ENCODE assay signal across 31 cellular contexts in the genomic region with DNA sequence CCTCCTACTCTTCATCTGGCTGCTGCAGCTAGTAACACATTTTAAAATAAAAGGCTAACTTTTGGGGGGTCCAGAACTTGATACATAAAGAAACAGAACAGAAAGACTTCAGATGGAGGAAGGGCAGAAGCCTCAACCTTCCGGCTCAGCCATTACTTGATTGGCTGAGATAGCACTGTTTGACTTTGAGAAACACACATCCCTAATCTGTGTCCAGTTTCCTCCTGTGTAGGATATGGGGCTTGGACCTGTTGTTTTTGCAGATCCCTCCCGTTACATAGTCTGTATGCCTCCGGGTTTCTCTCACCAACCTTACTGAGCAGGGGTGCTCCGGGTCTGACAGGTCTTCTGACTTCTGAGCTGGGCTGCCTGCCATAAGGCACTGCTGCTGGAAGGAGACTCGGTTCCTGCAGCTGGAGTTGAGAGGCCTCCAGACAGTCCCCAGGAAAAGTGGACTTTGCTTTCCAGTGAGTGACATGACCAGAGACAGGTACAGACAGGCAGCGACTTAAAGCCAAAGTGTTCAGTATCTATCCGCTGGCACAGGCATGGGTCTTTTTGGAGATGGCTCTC.
"Had no signal": no experiment of that assay in that cellular context is flagged by ENCODE, and none has a peak within 500 bp of the region (broad histone marks: within the 10 kb centered on the region; RNA-seq: fewer than 3 reads in every experiment).

No MANE protein-coding gene starts in this region.

- H3K4me3 ChIP-seq: cardiac muscle cell, Peyer's patch, SJCRH30 had no signal

- H3K9me3 Mint-ChIP-seq: activated CD4-positive, alpha-beta memory T cell treated with anti-CD3 and anti-CD28 coated beads for 36 hours; activated naive CD4-positive, alpha-beta T cell treated with anti-CD3 and anti-CD28 coated beads for 36 hours; activated T-helper 17 cell treated with anti-CD3 and anti-CD28 coated beads, Interleukin-2, amount 50 U/mL, for 72 hours; IgD-negative memory B cell; WTC11 had no signal

- H3K27me3 Mint-ChIP-seq: activated CD4-positive, alpha-beta memory T cell treated with anti-CD3 and anti-CD28 coated beads for 36 hours; activated naive CD8-positive, alpha-beta T cell; activated T-helper 17 cell treated with anti-CD3 and anti-CD28 coated beads, Interleukin-2, amount 50 U/mL, for 72 hours; IgD-negative memory B cell had no signal

- H3K4me1 Mint-ChIP-seq: activated T-helper 17 cell treated with anti-CD3 and anti-CD28 coated beads, Interleukin-2, amount 50 U/mL, for 72 hours; IgD-negative memory B cell; WTC11 had no signal

- H3K27ac ChIP-seq: brain microvascular endothelial cell, cardiac muscle cell, KMS-11, Peyer's patch, RWPE1, SJCRH30 had no signal

- H3K36me3 ChIP-seq: brain microvascular endothelial cell, cardiac muscle cell, Peyer's patch, SJCRH30 had no signal

- H3K9me3 ChIP-seq: Peyer's patch, SJCRH30, SK-N-SH had no signal

- H3K27ac Mint-ChIP-seq: activated CD4-positive, alpha-beta memory T cell treated with anti-CD3 and anti-CD28 coated beads for 36 hours; activated naive CD4-positive, alpha-beta T cell treated with anti-CD3 and anti-CD28 coated beads for 36 hours; activated naive CD8-positive, alpha-beta T cell; activated T-helper 17 cell treated with anti-CD3 and anti-CD28 coated beads, Interleukin-2, amount 50 U/mL, for 72 hours; IgD-negative memory B cell; WTC11 had no signal

- ATAC-seq: activated T-helper 17 cell treated with anti-CD3 and anti-CD28 coated beads, Interleukin-2, amount 50 U/mL, for 72 hours; WTC11 had no signal

- H3K36me3 Mint-ChIP-seq: activated CD4-positive, alpha-beta memory T cell treated with anti-CD3 and anti-CD28 coated beads for 36 hours; activated naive CD8-positive, alpha-beta T cell; IgD-negative memory B cell; WTC11 had no signal

- H3K27me3 ChIP-seq: brain microvascular endothelial cell, Peyer's patch had no signal

- H3K4me3 Mint-ChIP-seq: activated CD4-positive, alpha-beta memory T cell treated with anti-CD3 and anti-CD28 coated beads for 36 hours; activated naive CD4-positive, alpha-beta T cell treated with anti-CD3 and anti-CD28 coated beads for 36 hours; activated naive CD8-positive, alpha-beta T cell; activated T-helper 17 cell treated with anti-CD3 and anti-CD28 coated beads, Interleukin-2, amount 50 U/mL, for 72 hours; IgD-negative memory B cell; WTC11 had no signal

- H3K4me1 ChIP-seq: Peyer's patch, SJCRH30 had no signal

- FAIRE-seq: astrocyte had no signal

- H3K9ac ChIP-seq: KMS-11, SK-N-SH had no signal

- DNase-seq: activated CD4-positive, alpha-beta memory T cell treated with anti-CD3 and anti-CD28 coated beads for 36 hours; activated CD4-positive, alpha-beta T cell treated with anti-CD3 and anti-CD28 coated beads for 48 hours; activated CD4-positive, CD25-positive, alpha-beta regulatory T cell treated with anti-CD3 and anti-CD28 coated beads, Interleukin-2, amount 50 U/mL, for 72 hours; activated CD8-positive, alpha-beta memory T cell treated with anti-CD3 and anti-CD28 coated beads for 24 hours; activated gamma-delta T cell; activated naive CD4-positive, alpha-beta T cell treated with anti-CD3 and anti-CD28 coated beads for 36 hours; activated T-cell treated with anti-CD3 and anti-CD28 coated beads, Interleukin-2, amount 50 U/mL, for 48 hours; amygdala; brain microvascular endothelial cell; NCI-H1092; NCI-H1417 treated with DMSO at 0.1 percent for 48 hours; NCI-H1694; NCI-H2029; NCI-H2107; NCI-H510A treated with DMSO at 0.1 percent for 48 hours; NCI-H69; NK-92 treated with Interleukin-12 subunit alpha and Interleukin-12 subunit beta, amount 100 ng/mL, for 24 hours; OCI-M1; Right ventricle myocardium superior; SJCRH30; SK-N-SH; T-helper 1 cell had no signal

- H3K4me2 ChIP-seq: KMS-11, SK-N-SH had no signal
